ENCODE assay signal across 10 cellular contexts in genomic region chr10:9613338-9613737, GRCh38.
DNase-seq lines count a peak whose midpoint lies in the region; ATAC-seq and TF ChIP-seq lines count a peak whose summit lies in the region.
"Had no signal": no experiment of that assay in that cellular context is flagged by ENCODE, and none has a peak within 500 bp of the region (broad histone marks: within the 10 kb centered on the region; RNA-seq: fewer than 3 reads in every experiment).

No MANE protein-coding gene starts in this region.

- TF ChIP-seq CTCF in GM13977 (IDR thresholded peaks at IDR 0.05; ENCODE audit: extremely low read depth, insufficient read depth, missing control alignments) (no peak), esophagus muscularis mucosa (IDR thresholded peaks at IDR 0.05) (no peak)

- no peak overlapping the region for H3K4me3 ChIP-seq in esophagus muscularis mucosa

- peaks cover 0 to 14% (median 5%) of the 10 kb centered on the region in 4 donors for H3K4me1 ChIP-seq in esophagus muscularis mucosa

- TF ChIP-seq POLR2A in esophagus muscularis mucosa (IDR thresholded peaks at IDR 0.05; ENCODE audit: low read depth) = no peak

- intact Hi-C loops in esophagus muscularis mucosa (cut with DNase I) = no loop called here

- H3K27me3 ChIP-seq in esophagus muscularis mucosa = no peaks in the 10 kb centered on the region

- DNase-seq in GM13977 (ENCODE audit: low spot score) (peak; percentile 50), OCI-M1 (lab: John Stamatoyannopoulos, UW) (peak; percentile 65), retina (no peak), esophagus muscularis mucosa (ENCODE audit: extremely low spot score) (no peak)
- DNase-seq in stimulated activated CD8-positive, alpha-beta memory T cell treated with anti-CD3 and anti-CD28 coated beads, Interleukin-4, amount 100 ng/mL, for 48 hours = no peak
- DNase-seq in activated CD4-positive, alpha-beta T cell treated with anti-CD3 and anti-CD28 coated beads for 1 hour = no peak
- DNase-seq: CD4-positive, alpha-beta memory T cell; T1000 had no signal

- WGBS in esophagus muscularis mucosa = 14% methylated on average over 2 of the region's 2 CpGs

- ATAC-seq in GM19468 (IDR thresholded peaks at IDR 0.05; ENCODE audit: extremely low read depth, unreplicated experiment) (peak; percentile 87), HG02981 (IDR thresholded peaks at IDR 0.05; ENCODE audit: unreplicated experiment) (peak; percentile 93)

- H3K9me3 ChIP-seq in esophagus muscularis mucosa = no peaks in the 10 kb centered on the region

- no peaks in the 10 kb centered on the region for H3K36me3 ChIP-seq in esophagus muscularis mucosa

- H3K27ac ChIP-seq in esophagus muscularis mucosa (replicated peaks in 1 of 4) = no peak overlapping the region

- TF ChIP-seq EP300 in esophagus muscularis mucosa (IDR thresholded peaks at IDR 0.05) = no peak

- in situ Hi-C loops in GM13977 (cut with MboI; ENCODE audit: low pct_unique_long_range_greater_than_20kb, low sequenced_read_pairs, unreplicated experiment) = no loop called here

Comparison
In these comparisons a context has a peak if more than half of its experiments do, and no peak if none do; other contexts are left out.
1. DNase-seq: peak in GM13977 (single experiment) and OCI-M1 (single experiment); none in stimulated activated CD8-positive, alpha-beta memory T cell treated with anti-CD3 and anti-CD28 coated beads, Interleukin-4, amount 100 ng/mL, for 48 hours (single experiment), retina (single experiment), activated CD4-positive, alpha-beta T cell treated with anti-CD3 and anti-CD28 coated beads for 1 hour (single experiment) and esophagus muscularis mucosa (single experiment).